9 cellular contexts compared by ENCODE assay signal in genomic region chr20:46174469-46175126, GRCh38. TPM values are rescaled to one million over a fixed set of nuclear protein-coding genes. Genes with fewer than 3 reads are reported as not detected.
DNase-seq lines count a peak whose midpoint lies in the region; ATAC-seq, FAIRE-seq and TF ChIP-seq lines count a peak whose summit lies in the region.
"Had no signal": no experiment of that assay in that cellular context is flagged by ENCODE, and none has a peak within 500 bp of the region (broad histone marks: within the 10 kb centered on the region; RNA-seq: fewer than 3 reads in every experiment).

No MANE protein-coding gene starts in this region.

- H3K4me2 ChIP-seq in PC-9: no peak overlapping the region

- no TSS peak for BruUV-seq in PC-9 (replicated peaks; lab: Mats Ljungman, UMichigan)

- H3K9me3 ChIP-seq in PC-9 (ENCODE audit: insufficient read depth, low read depth): no peaks in the 10 kb centered on the region

- H4K20me1 ChIP-seq in PC-9 (ENCODE audit: insufficient read depth): no peaks in the 10 kb centered on the region

- H3K27me3 ChIP-seq in PC-9 (ENCODE audit: insufficient read depth, low read depth): peaks cover 96% of the 10 kb centered on the region

- H3F3A ChIP-seq in PC-9 (ENCODE audit: insufficient read depth, low read depth): no peaks in the 10 kb centered on the region

- POLR2A ChIA-PET in PC-9 (lab: Charles Lee; ENCODE audit: unreplicated experiment): no interaction called here

- no peaks in the 10 kb centered on the region for H3K79me2 ChIP-seq in PC-9 (ENCODE audit: low read depth)

- H3K27ac ChIP-seq in PC-9: no peak overlapping the region

- ATAC-seq in HG03139 (IDR thresholded peaks at IDR 0.05; ENCODE audit: unreplicated experiment): no peak
- ATAC-seq in GM21619 (IDR thresholded peaks at IDR 0.05; ENCODE audit: unreplicated experiment): no peak

- H3K36me3 ChIP-seq in PC-9 (ENCODE audit: low read depth): no peaks in the 10 kb centered on the region

- 0 out of 2 replicates have a peak, but pooled peaks have one; percentile 23 for TF ChIP-seq CTCF in PC-9 (conservative IDR thresholded peaks at IDR 0.05)

- intact Hi-C loops in PC-9 (cut with micrococcal nuclease; ENCODE audit: unreplicated experiment): loop anchor here (2.0 kb wide), 1 partner anchor 160 kb away; no protein-coding TSS in a partner anchor
- intact Hi-C loops in posterior vena cava (cut with DNase I): loop anchor here in 1 of 2 donors (10.0 kb wide), 1 partner anchor 160 kb away; no protein-coding TSS in a partner anchor

- H3K4me1 ChIP-seq in PC-9 (replicated peaks; ENCODE audit: insufficient read depth): no peaks in the 10 kb centered on the region

- DNase-seq in GM19239 (ENCODE audit: insufficient read length, low spot score) (peak; percentile 91), PC-9 (peak in 1 of 2 experiments; percentile 58), glomerular visceral epithelial cell (ENCODE audit: extremely low spot score) (peak; percentile 64), posterior vena cava (ENCODE audit: low spot score) (peak; percentile 90), ureter (ENCODE audit: low spot score) (peak; percentile 67)
- peak; percentile 49 for DNase-seq in activated effector memory CD4-positive, alpha-beta T cell treated with Interleukin-2 at 50 U/mL for 16 hours

- no peaks in the 10 kb centered on the region for H3K9me2 ChIP-seq in PC-9 (ENCODE audit: insufficient read depth)

- no peak overlapping the region for H2AFZ ChIP-seq in PC-9

- CTCF ChIA-PET in PC-9 (lab: Charles Lee): no interaction called here

- H3K4me3 ChIP-seq in PC-9: no peak overlapping the region

- FAIRE-seq in GM19239 (lab: Jason Lieb, UNC): peak; percentile 35
- FAIRE-seq: TTC549 had no signal

RNA-seq across cellular contexts. Expression of gene CD40, which starts 56.5 kb away (rescaled TPM):
- total RNA-seq in PC-9 (2021) (7.3 and 13.6 TPM in 2 replicates), posterior vena cava (10 to 100 TPM in 1 of 2 donors, 1 to 10 TPM in 1; 9.6 to 11.3 TPM), ureter (29.0 TPM)
